8 cellular contexts compared by ENCODE assay signal in genomic region chr17:32319548-32319905, GRCh38. TPM values are rescaled to one million over a fixed set of nuclear protein-coding genes. Genes with fewer than 3 reads are reported as not detected.
A peak's percentile ranks its signal among the peaks of the same experiment; 100 is the strongest.
DNase-seq lines count a peak whose midpoint lies in the region; ATAC-seq and TF ChIP-seq lines count a peak whose summit lies in the region.

No MANE protein-coding gene starts in this region.

- H3K36me3 Mint-ChIP-seq in CD4-positive, alpha-beta T cell (ENCODE audit: low read depth): no peaks in the 10 kb centered on the region
- H3K36me3 Mint-ChIP-seq in activated naive CD8-positive, alpha-beta T cell treated with anti-CD3 and anti-CD28 coated beads, Interleukin-2, amount 10 ng/mL, durations not matched to agents 7 days and 5 days: no peaks in the 10 kb centered on the region

- peaks cover 14% of the 10 kb centered on the region for H3K27me3 Mint-ChIP-seq in CD4-positive, alpha-beta T cell
- H3K27me3 Mint-ChIP-seq in activated naive CD8-positive, alpha-beta T cell treated with anti-CD3 and anti-CD28 coated beads, Interleukin-2, amount 10 ng/mL, durations not matched to agents 7 days and 5 days: peaks cover 26% of the 10 kb centered on the region

- CTCF ChIA-PET in CD4-positive, alpha-beta T cell (lab: Charles Lee): interaction anchor here (0.7 to 1.9 kb wide), 6 partner anchors 9 to 124 kb away, joined by 3 to 8 read pairs (median 3); no protein-coding TSS in a partner anchor

- peak overlapping the region; percentile 67 for H3K4me3 Mint-ChIP-seq in CD4-positive, alpha-beta T cell
- peak overlapping the region; percentile 86 for H3K4me3 Mint-ChIP-seq in activated naive CD8-positive, alpha-beta T cell treated with anti-CD3 and anti-CD28 coated beads, Interleukin-2, amount 10 ng/mL, durations not matched to agents 7 days and 5 days

- DNase-seq in CD4-positive, alpha-beta T cell: peak; percentile 46 to 77 (median 66)
- peak; percentile 52 for DNase-seq in T follicular helper cell (ENCODE audit: low read depth)
- peak; percentile 84 for DNase-seq in activated naive CD8-positive, alpha-beta T cell treated with anti-CD3 and anti-CD28 coated beads, Interleukin-2, amount 10 ng/mL, durations not matched to agents 7 days and 5 days
- peak; percentile 78 for DNase-seq in left cardiac atrium
- peak; percentile 87 for DNase-seq in sciatic nerve (ENCODE audit: low spot score)
- DNase-seq in DMS153 treated with DMSO at 0.1 percent for 48 hours (lab: John Stamatoyannopoulos, UW; ENCODE audit: unreplicated experiment): no peak

- H3K4me1 Mint-ChIP-seq in CD4-positive, alpha-beta T cell (ENCODE audit: low read depth): peaks cover 8% of the 10 kb centered on the region
- peaks cover 28% of the 10 kb centered on the region for H3K4me1 Mint-ChIP-seq in activated naive CD8-positive, alpha-beta T cell treated with anti-CD3 and anti-CD28 coated beads, Interleukin-2, amount 10 ng/mL, durations not matched to agents 7 days and 5 days

- no peaks in the 10 kb centered on the region for H3K9me3 Mint-ChIP-seq in CD4-positive, alpha-beta T cell
- no peaks in the 10 kb centered on the region for H3K9me3 Mint-ChIP-seq in activated naive CD8-positive, alpha-beta T cell treated with anti-CD3 and anti-CD28 coated beads, Interleukin-2, amount 10 ng/mL, durations not matched to agents 7 days and 5 days

- H3F3A ChIP-seq in Loucy (ENCODE audit: low read depth): no peaks in the 10 kb centered on the region

- no peak overlapping the region for H3K9ac ChIP-seq in Loucy (ENCODE audit: low read depth, low read length, poor library complexity, severe bottlenecking)

- H3K36me3 ChIP-seq in Loucy (ENCODE audit: insufficient read depth, low read length): no peaks in the 10 kb centered on the region

- intact Hi-C loops in CD4-positive, alpha-beta T cell (cut with DNase I, micrococcal nuclease): loop anchor here (1.0 kb wide), 2 partner anchors 66 to 116 kb away; no protein-coding TSS in a partner anchor
- intact Hi-C loops in left cardiac atrium (cut with DNase I): loop anchor here (1.0 to 2.0 kb wide), 2 partner anchors 66 to 67 kb away; no protein-coding TSS in a partner anchor
- intact Hi-C loops in sciatic nerve (cut with DNase I): loop anchor here (5.0 kb wide), 1 partner anchor 247 kb away; no protein-coding TSS in a partner anchor

- peak; percentile 90 for TF ChIP-seq CTCF in CD4-positive, alpha-beta T cell (IDR thresholded peaks at IDR 0.05)
- TF ChIP-seq CTCF in Loucy (conservative IDR thresholded peaks at IDR 0.05; ENCODE audit: low read length): peak; percentile 91

- no peaks in the 10 kb centered on the region for H3K79me2 ChIP-seq in Loucy (ENCODE audit: insufficient read depth, low read length)

- no peak overlapping the region for H3K4me2 ChIP-seq in Loucy (ENCODE audit: low read depth, low read length, poor library complexity, severe bottlenecking)

- no peaks in the 10 kb centered on the region for H3K4me1 ChIP-seq in Loucy (ENCODE audit: insufficient read depth, low read length, poor library complexity, severe bottlenecking)

- peak; percentile 85 for ATAC-seq in CD4-positive, alpha-beta T cell (ENCODE audit: poor library complexity)
- ATAC-seq in GM19467 (IDR thresholded peaks at IDR 0.05; ENCODE audit: unreplicated experiment) (peak; percentile 59), left cardiac atrium (peak; percentile 91 to 94), sciatic nerve (peak; percentile 92)
- ATAC-seq in activated naive CD8-positive, alpha-beta T cell treated with anti-CD3 and anti-CD28 coated beads, Interleukin-2, amount 10 ng/mL, durations not matched to agents 7 days and 5 days (ENCODE audit: low read depth): peak; percentile 76

- POLR2A ChIA-PET in CD4-positive, alpha-beta T cell (lab: Charles Lee): interaction anchor here (0.7 kb wide), 1 partner anchor 11 kb away, joined by 3 read pairs; no protein-coding TSS in a partner anchor
- POLR2A ChIA-PET in activated naive CD8-positive, alpha-beta T cell treated with anti-CD3 and anti-CD28 coated beads, Interleukin-2, amount 10 ng/mL, durations not matched to agents 7 days and 5 days (lab: Charles Lee): interaction anchor here (1.6 kb wide), 1 partner anchor 11 kb away, joined by 6 read pairs; no protein-coding TSS in a partner anchor

- no peak overlapping the region for H3K27ac ChIP-seq in CD4-positive, alpha-beta T cell (ENCODE audit: low read depth, low read length)

- no peak overlapping the region for H3K4me3 ChIP-seq in Loucy (ENCODE audit: low read length, poor library complexity, severe bottlenecking)

- H3K27me3 ChIP-seq in CD4-positive, alpha-beta T cell (ENCODE audit: control insufficient read depth, insufficient read depth, low read length): no peaks in the 10 kb centered on the region
- no peaks in the 10 kb centered on the region for H3K27me3 ChIP-seq in Loucy (ENCODE audit: insufficient read depth, low read length, poor library complexity, severe bottlenecking)

- no peak overlapping the region for H2AFZ ChIP-seq in Loucy (ENCODE audit: low read length)

- no peaks in the 10 kb centered on the region for H3K9me3 ChIP-seq in CD4-positive, alpha-beta T cell (ENCODE audit: control insufficient read depth, low read length)
- H3K9me3 ChIP-seq in Loucy (ENCODE audit: insufficient read depth, low read depth, low read length): no peaks in the 10 kb centered on the region

- H3K27ac Mint-ChIP-seq in CD4-positive, alpha-beta T cell: no peak overlapping the region
- peak overlapping the region; percentile 60 for H3K27ac Mint-ChIP-seq in activated naive CD8-positive, alpha-beta T cell treated with anti-CD3 and anti-CD28 coated beads, Interleukin-2, amount 10 ng/mL, durations not matched to agents 7 days and 5 days

- H3K9me2 ChIP-seq in Loucy (replicated peaks; ENCODE audit: low read depth, low read length): no peaks in the 10 kb centered on the region

- no peaks in the 10 kb centered on the region for H4K20me1 ChIP-seq in Loucy (ENCODE audit: insufficient read depth, low read length, poor library complexity, severe bottlenecking)

RNA-seq across cellular contexts. Expression of gene C17orf75, which starts 22.4 kb away (rescaled TPM):
- 10 to 100 TPM; 12.8 to 15.9 TPM for total RNA-seq in CD4-positive, alpha-beta T cell
- 10 to 100 TPM; 31.5 to 35.9 TPM for total RNA-seq in activated naive CD8-positive, alpha-beta T cell treated with anti-CD3 and anti-CD28 coated beads, Interleukin-2, amount 10 ng/mL, durations not matched to agents 7 days and 5 days
- total RNA-seq in left cardiac atrium (10 to 100 TPM; 15.0 to 16.4 TPM), sciatic nerve (12.1 TPM)

RNA-seq across cellular contexts. Expression of gene ZNF207, which starts 30.4 kb away (rescaled TPM):
- total RNA-seq in CD4-positive, alpha-beta T cell: 100 to 1,000 TPM; 252 to 262 TPM
- total RNA-seq in activated naive CD8-positive, alpha-beta T cell treated with anti-CD3 and anti-CD28 coated beads, Interleukin-2, amount 10 ng/mL, durations not matched to agents 7 days and 5 days: 100 to 1,000 TPM; 264 to 274 TPM
- total RNA-seq in left cardiac atrium (100 to 1,000 TPM in 1 of 2 donors, 10 to 100 TPM in 1; 69.7 to 109 TPM), sciatic nerve (169 TPM)

RNA-seq across cellular contexts. Expression of gene RHBDL3, which starts 53.9 kb away (rescaled TPM):
- under 1 TPM in 1 of 2 experiments, not detected in 1; 0.08 TPM for total RNA-seq in CD4-positive, alpha-beta T cell
- under 1 TPM; 0.72 to 0.88 TPM for total RNA-seq in activated naive CD8-positive, alpha-beta T cell treated with anti-CD3 and anti-CD28 coated beads, Interleukin-2, amount 10 ng/mL, durations not matched to agents 7 days and 5 days
- total RNA-seq in left cardiac atrium (10 to 100 TPM; 15.0 to 23.2 TPM), sciatic nerve (1.1 TPM)
